17 cellular contexts compared by ENCODE assay signal in genomic region chr2:234986346-234986745, GRCh38.
"Had no signal": no experiment of that assay in that cellular context is flagged by ENCODE, and none has a peak within 500 bp of the region (broad histone marks: within the 10 kb centered on the region; RNA-seq: fewer than 3 reads in every experiment).

No MANE protein-coding gene starts in this region.

- ATAC-seq: activated CD4-positive, alpha-beta T cell treated with anti-CD3 and anti-CD28 coated beads for 36 hours; activated T-cell treated with anti-CD3 and anti-CD28 coated beads, Interleukin-2, amount 50 U/mL, for 4 hours; left lobe of liver; T-helper 17 cell had no signal

- H3K9me3 ChIP-seq: adrenal gland, colonic mucosa, right atrium auricular region, transverse colon had no signal

- H3K4me3 ChIP-seq: adrenal gland, colonic mucosa, right atrium auricular region, skin epidermis, transverse colon had no signal

- H3K36me3 ChIP-seq: adrenal gland, colonic mucosa, right atrium auricular region, transverse colon had no signal

- H3K27ac ChIP-seq: adrenal gland, colonic mucosa, right atrium auricular region, skin epidermis, transverse colon had no signal

- H3K27me3 ChIP-seq: adrenal gland, colonic mucosa, right atrium auricular region, transverse colon had no signal

- DNase-seq: activated CD4-positive, alpha-beta memory T cell treated with anti-CD3 and anti-CD28 coated beads for 36 hours; activated CD4-positive, alpha-beta T cell treated with anti-CD3 and anti-CD28 coated beads for 36 hours; activated effector memory CD4-positive, alpha-beta T cell treated with anti-CD3 and anti-CD28 coated beads, Interleukin-2, amount 50 U/mL, for 16 hours; activated T-cell treated with anti-CD3 and anti-CD28 coated beads, Interleukin-2, amount 50 U/mL, for 4 hours; adrenal gland; central memory CD4-positive, alpha-beta T cell; colonic mucosa; effector CD4-positive, alpha-beta T cell; foreskin melanocyte; nucleus accumbens; stimulated activated CD4-positive, alpha-beta T cell treated with anti-CD3 and anti-CD28 coated beads, Interleukin-4, amount 100 ng/mL, for 24 hours; stimulated activated naive CD4-positive, alpha-beta T cell; T-helper 17 cell; transverse colon had no signal
